Comparison of ENCODE assay signal across 16 cellular contexts in the genomic region with DNA sequence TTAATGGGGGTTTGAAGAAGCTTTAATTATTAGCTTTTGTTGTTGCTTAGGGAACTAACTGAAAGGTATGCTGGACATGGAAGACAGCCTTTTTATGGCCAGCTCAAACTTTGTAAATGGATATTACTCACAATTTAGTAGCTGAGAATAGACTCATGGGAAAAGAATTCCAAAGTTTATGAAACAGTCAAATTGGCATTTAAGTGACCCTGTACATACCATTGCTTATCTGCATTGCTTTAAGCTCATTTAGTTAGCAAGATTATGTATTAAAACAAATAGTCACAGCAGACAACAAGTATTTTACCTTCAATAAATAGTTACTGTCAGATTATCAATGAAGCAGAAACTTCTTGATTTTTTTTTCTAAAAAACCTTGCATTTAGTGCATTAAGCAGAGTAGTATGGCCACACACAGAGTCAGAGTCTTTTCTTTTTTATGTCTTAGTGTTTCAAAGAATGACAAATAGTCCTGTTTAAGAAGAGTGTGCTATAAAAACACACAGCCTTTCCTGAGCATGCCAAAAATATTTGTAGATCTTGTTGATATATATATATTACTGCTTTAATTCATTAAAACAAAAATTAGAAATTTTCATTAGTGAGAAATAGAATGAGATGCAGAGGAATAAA.
DNase-seq lines count a peak whose midpoint lies in the region; ATAC-seq and TF ChIP-seq lines count a peak whose summit lies in the region.
"Had no signal": no experiment of that assay in that cellular context is flagged by ENCODE, and none has a peak within 500 bp of the region (broad histone marks: within the 10 kb centered on the region; RNA-seq: fewer than 3 reads in every experiment).

No MANE protein-coding gene starts in this region.

- no peak for ATAC-seq in GM18502 (IDR thresholded peaks at IDR 0.05; ENCODE audit: poor library complexity, unreplicated experiment)

- H3K36me3 ChIP-seq in ACC112 (ENCODE audit: insufficient read depth, low read length) (no peaks in the 10 kb centered on the region), kidney epithelial cell (ENCODE audit: control insufficient read depth, insufficient read depth, low read length) (no peaks in the 10 kb centered on the region), OCI-LY7 (ENCODE audit: insufficient read depth, low read length) (no peaks in the 10 kb centered on the region)

- H3K27me3 ChIP-seq in ACC112 (ENCODE audit: insufficient read depth, low read length), result no peaks in the 10 kb centered on the region
- no peaks in the 10 kb centered on the region for H3K27me3 ChIP-seq in kidney epithelial cell (ENCODE audit: control insufficient read depth, insufficient read depth, low read length)

- peak overlapping the region; percentile 70 for H3K27ac Mint-ChIP-seq in HFFc6
- H3K27ac Mint-ChIP-seq in osteocyte (ENCODE audit: unreplicated experiment), result no peak overlapping the region
- H3K27ac Mint-ChIP-seq: activated naive CD4-positive, alpha-beta T cell treated with anti-CD3 and anti-CD28 coated beads, Interleukin-2, amount 50 U/mL, for 24 hours; H9 had no signal

- no peaks in the 10 kb centered on the region for H4K20me1 ChIP-seq in OCI-LY7 (ENCODE audit: insufficient read depth, low read length)

- no peaks in the 10 kb centered on the region for H3K9me2 ChIP-seq in OCI-LY7 (ENCODE audit: insufficient read depth, low read length)
- H3K9me2 ChIP-seq: SK-N-SH had no signal

- H3K27ac ChIP-seq in ACC112 (ENCODE audit: low read depth, low read length), result peak overlapping the region; percentile 31
- no peak overlapping the region for H3K27ac ChIP-seq in OCI-LY7 (ENCODE audit: low read depth, low read length, poor library complexity, severe bottlenecking)

- H2AFZ ChIP-seq in ACC112 (ENCODE audit: low read length, unreplicated experiment) (peak overlapping the region; percentile 6), OCI-LY7 (ENCODE audit: low read length) (no peak overlapping the region)

- H3K36me3 Mint-ChIP-seq in HFFc6 (ENCODE audit: low read depth), result peaks cover 30% of the 10 kb centered on the region
- no peaks in the 10 kb centered on the region for H3K36me3 Mint-ChIP-seq in osteocyte (ENCODE audit: unreplicated experiment)
- H3K36me3 Mint-ChIP-seq: activated naive CD4-positive, alpha-beta T cell treated with anti-CD3 and anti-CD28 coated beads, Interleukin-2, amount 50 U/mL, for 24 hours had no signal

- POLR2A ChIA-PET in OCI-LY7 (lab: Charles Lee), result no interaction called here

- intact Hi-C loops in OCI-LY7 (cut with micrococcal nuclease; ENCODE audit: unreplicated experiment), result no loop called here

- H3K4me1 ChIP-seq in ACC112 (ENCODE audit: control insufficient read depth, insufficient read depth, low read length, unreplicated experiment) (peaks cover 16% of the 10 kb centered on the region), OCI-LY7 (ENCODE audit: insufficient read depth, low read length, poor library complexity, severe bottlenecking) (no peaks in the 10 kb centered on the region)

- H3K4me1 Mint-ChIP-seq in HFFc6 (ENCODE audit: low read depth), result peaks cover 55% of the 10 kb centered on the region
- H3K4me1 Mint-ChIP-seq in osteocyte (ENCODE audit: unreplicated experiment), result no peaks in the 10 kb centered on the region
- H3K4me1 Mint-ChIP-seq: activated naive CD4-positive, alpha-beta T cell treated with anti-CD3 and anti-CD28 coated beads, Interleukin-2, amount 50 U/mL, for 24 hours; H9 had no signal

- H3K4me3 Mint-ChIP-seq in HFFc6 (peak overlapping the region; percentile 60; the same call in 1 of the 2 replicates), osteocyte (ENCODE audit: unreplicated experiment) (no peak overlapping the region)
- H3K4me3 Mint-ChIP-seq: activated naive CD4-positive, alpha-beta T cell treated with anti-CD3 and anti-CD28 coated beads, Interleukin-2, amount 50 U/mL, for 24 hours; H9 had no signal

- H3K4me2 ChIP-seq in OCI-LY7 (ENCODE audit: low read length), result no peak overlapping the region
- H3K4me2 ChIP-seq: SK-N-SH had no signal

- H3K27me3 Mint-ChIP-seq in HFFc6 (ENCODE audit: insufficient read depth), result peaks cover 1% of the 10 kb centered on the region
- H3K27me3 Mint-ChIP-seq in osteocyte (ENCODE audit: unreplicated experiment), result no peaks in the 10 kb centered on the region
- H3K27me3 Mint-ChIP-seq: activated naive CD4-positive, alpha-beta T cell treated with anti-CD3 and anti-CD28 coated beads, Interleukin-2, amount 50 U/mL, for 24 hours had no signal

- no peaks in the 10 kb centered on the region for H3K9me3 ChIP-seq in OCI-LY7 (ENCODE audit: low read length)
- H3K9me3 ChIP-seq: SK-N-SH had no signal

- no TSS peak for BruUV-seq in OCI-LY7 (replicated peaks; lab: Mats Ljungman, UMichigan)

- no peak for TF ChIP-seq CTCF in HFFc6 (IDR thresholded peaks at IDR 0.05)
- TF ChIP-seq CTCF in astrocyte of the spinal cord (IDR thresholded peaks at IDR 0.05; ENCODE audit: low read depth, low read length), result no peak
- no peak for TF ChIP-seq CTCF in kidney epithelial cell (IDR thresholded peaks at IDR 0.05; ENCODE audit: insufficient read depth, low read length, poor library complexity, severe bottlenecking)
- TF ChIP-seq CTCF in OCI-LY7 (conservative IDR thresholded peaks at IDR 0.05; ENCODE audit: low read length), result no peak
- TF ChIP-seq CTCF in osteocyte (IDR thresholded peaks at IDR 0.05), result no peak

- peaks cover 19% of the 10 kb centered on the region for H3K9me3 Mint-ChIP-seq in HFFc6
- H3K9me3 Mint-ChIP-seq in osteocyte (ENCODE audit: unreplicated experiment), result peaks cover 13% of the 10 kb centered on the region

- H3K4me3 ChIP-seq in ACC112 (ENCODE audit: low read depth, low read length) (peak overlapping the region; percentile 38; the same call in 1 of the 2 replicates), astrocyte of the spinal cord (ENCODE audit: low read depth, low read length) (no peak overlapping the region), kidney epithelial cell (ENCODE audit: low read depth, low read length) (no peak overlapping the region), OCI-LY7 (ENCODE audit: low read depth, low read length, poor library complexity, severe bottlenecking) (no peak overlapping the region)

- H3K79me2 ChIP-seq in ACC112 (ENCODE audit: control insufficient read depth, insufficient read depth, low read length, unreplicated experiment) (no peaks in the 10 kb centered on the region), OCI-LY7 (ENCODE audit: insufficient read depth, low read depth, low read length) (no peaks in the 10 kb centered on the region)

- in situ Hi-C loops in astrocyte of the spinal cord (cut with HindIII; ENCODE audit: low sequenced_read_pairs), result no loop called here

- CTCF ChIA-PET in OCI-LY7 (lab: Charles Lee; ENCODE audit: unreplicated experiment), result no interaction called here

- peak; percentile 74 for DNase-seq in HFFc6
- DNase-seq in astrocyte of the spinal cord (ENCODE audit: low read depth, low spot score), result peak; percentile 73
- DNase-seq in kidney epithelial cell (ENCODE audit: low read depth), result peak; percentile 62
- DNase-seq in OCI-LY7 (ENCODE audit: low spot score), result no peak
- no peak for DNase-seq in activated gamma-delta T cell (lab: John Stamatoyannopoulos, UW)
- no peak for DNase-seq in osteocyte (ENCODE audit: extremely low spot score, unreplicated experiment)
- DNase-seq: cerebellar nuclear complex; DMS 273 treated with DMSO at 0.1 percent for 48 hours; H9; MV-4-11; occipital lobe; SK-N-SH; stimulated activated CD4-positive, alpha-beta T cell treated with anti-CD3 and anti-CD28 coated beads, Interleukin-15, amount 100 ng/mL, for 24 hours had no signal

Comparison
In these comparisons a context has a peak if more than half of its experiments do, and no peak if none do; other contexts are left out.
1. DNase-seq: peak in HFFc6 (single experiment), astrocyte of the spinal cord (single experiment) and kidney epithelial cell (single experiment); none in OCI-LY7 (single experiment), activated gamma-delta T cell (single experiment) and osteocyte (single experiment).